22 cellular contexts compared by ENCODE assay signal in genomic region chr20:50613438-50614169, GRCh38.
"Had no signal": no experiment of that assay in that cellular context is flagged by ENCODE, and none has a peak within 500 bp of the region (broad histone marks: within the 10 kb centered on the region; RNA-seq: fewer than 3 reads in every experiment).

No MANE protein-coding gene starts in this region.

- H3K27ac ChIP-seq: RWPE1 had no signal

- DNase-seq: activated CD4-positive, alpha-beta T cell treated with anti-CD3 and anti-CD28 coated beads for 48 hours; activated CD4-positive, alpha-beta T cell treated with anti-CD3 and anti-CD28 coated beads, Interleukin-2, amount 50 U/mL, for 4 hours; activated CD4-positive, CD25-positive, alpha-beta regulatory T cell treated with anti-CD3 and anti-CD28 coated beads, Interleukin-2, amount 50 U/mL, for 72 hours; activated CD8-positive, alpha-beta memory T cell treated with anti-CD3 and anti-CD28 coated beads, Interleukin-2, amount 50 U/mL, for 48 hours; activated CD8-positive, alpha-beta T cell treated with anti-CD3 and anti-CD28 coated beads, Interleukin-2, amount 10 ng/mL, durations not matched to agents 7 days and 5 days; activated effector memory CD4-positive, alpha-beta T cell treated with Interleukin-2 at 50 U/mL for 16 hours; activated naive CD4-positive, alpha-beta T cell; activated T-cell treated with anti-CD3 and anti-CD28 coated beads, Interleukin-2, amount 50 U/mL, for 24 hours; aorta; Karpas-422; NCI-H1105 treated with DMSO at 0.1 percent for 48 hours; NCI-H1436 treated with DMSO at 0.1 percent for 48 hours; NCI-H187; NCI-H2081; NCI-H510A; NCI-H526 treated with DMSO at 0.1 percent for 48 hours; NCI-H82; SHP77 treated with DMSO at 0.1 percent for 48 hours; T-helper 17 cell; T-helper 9 cell had no signal

- ATAC-seq: activated CD8-positive, alpha-beta T cell treated with anti-CD3 and anti-CD28 coated beads, Interleukin-2, amount 10 ng/mL, durations not matched to agents 7 days and 5 days; T-helper 17 cell; WTC11 had no signal
